In genomic region chr17:2015314-2015713, GRCh38 we compare ENCODE assay signal across 2 cellular contexts.
TF ChIP-seq lines count a peak whose summit lies in the region.

No MANE protein-coding gene starts in this region.

TF ChIP-seq in IMR-90, 13 proteins besides CTCF, POLR2A, EP300 and RAD21:
- no peak for TF ChIP-seq NFE2L2 (IDR thresholded peaks at IDR 0.05; ENCODE audit: low read depth, low read length)
- no peak for TF ChIP-seq FOS (IDR thresholded peaks at IDR 0.05; ENCODE audit: low read depth, low read length)
- TF ChIP-seq RFX5 (IDR thresholded peaks at IDR 0.05; ENCODE audit: low read depth, low read length) = no peak
- TF ChIP-seq MXI1 (IDR thresholded peaks at IDR 0.05; ENCODE audit: borderline replicate concordance, low read depth, low read length) = no peak

TF ChIP-seq in WTC11, 78 proteins besides CTCF, POLR2A, EP300 and RAD21:
- TF ChIP-seq CREB1 (CRISPR knock-in tag; IDR thresholded peaks at IDR 0.05) (no peak), ZNF416 (CRISPR knock-in tag; IDR thresholded peaks at IDR 0.05) (no peak), ZNF121 (CRISPR knock-in tag; IDR thresholded peaks at IDR 0.05) (no peak), ATF1 (CRISPR knock-in tag; IDR thresholded peaks at IDR 0.05) (no peak), CREM (CRISPR knock-in tag; IDR thresholded peaks at IDR 0.05) (no peak)
